ENCODE assay signal across 1 cellular context in genomic region chr4:2734618-2735017, GRCh38.
TF ChIP-seq lines count a peak whose summit lies in the region.

No MANE protein-coding gene starts in this region.

TF ChIP-seq in GM23338, 12 proteins besides CTCF, POLR2A, EP300 and RAD21:
- TF ChIP-seq REST (IDR thresholded peaks at IDR 0.05; ENCODE audit: unreplicated experiment) (no peak), JUNB (IDR thresholded peaks at IDR 0.05; ENCODE audit: unreplicated experiment) (no peak), POLR2AphosphoS5 (IDR thresholded peaks at IDR 0.05; ENCODE audit: low read depth) (no peak)
TF ChIP-seq in GM23338: peak in this region for 0.
